In the genomic region with DNA sequence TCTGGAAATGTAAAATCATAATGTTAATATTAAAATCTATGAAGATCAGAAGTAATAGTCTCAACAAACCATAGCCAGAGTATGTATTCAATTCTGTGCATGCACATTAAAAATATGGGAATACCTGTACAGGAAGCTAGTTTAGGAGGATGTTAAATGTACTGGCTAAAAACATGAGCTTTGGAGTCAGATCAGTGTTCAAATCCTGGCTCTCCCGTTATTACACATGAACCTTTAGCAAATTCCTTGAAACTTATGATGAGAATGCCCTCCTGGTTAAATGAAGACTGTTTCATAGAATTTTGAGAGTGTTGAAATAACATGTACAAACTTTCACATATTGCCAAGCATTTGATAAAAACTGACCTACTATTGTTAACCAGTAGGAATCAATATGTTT, we compare ENCODE assay signal across 12 cellular contexts. TPM values are rescaled to one million over a fixed set of nuclear protein-coding genes. Genes with fewer than 3 reads are reported as not detected.
DNase-seq lines count a peak whose midpoint lies in the region; ATAC-seq and TF ChIP-seq lines count a peak whose summit lies in the region.
"Had no signal": no experiment of that assay in that cellular context is flagged by ENCODE, and none has a peak within 500 bp of the region (broad histone marks: within the 10 kb centered on the region; RNA-seq: fewer than 3 reads in every experiment).

No MANE protein-coding gene starts in this region.

- ATAC-seq in HG02970 (IDR thresholded peaks at IDR 0.05; ENCODE audit: low FRiP score, unreplicated experiment) = no peak
- ATAC-seq in GM18519 (IDR thresholded peaks at IDR 0.05; ENCODE audit: low FRiP score, unreplicated experiment) = no peak
- ATAC-seq: CD8-positive, alpha-beta T cell; HCT116 had no signal

- H3K4me1 Mint-ChIP-seq in Calu3 (ENCODE audit: low read depth, unreplicated experiment) (peaks cover 80% of the 10 kb centered on the region), brain (peaks cover 61% of the 10 kb centered on the region), mesothelial cell of epicardium (peaks cover 49% of the 10 kb centered on the region), chondrocyte (ENCODE audit: low read depth) (peaks cover 33% of the 10 kb centered on the region)

- H3K4me3 Mint-ChIP-seq in Calu3 (ENCODE audit: low read depth, unreplicated experiment) = no peak overlapping the region
- H3K4me3 Mint-ChIP-seq in brain = peak overlapping the region in 3 of 5 experiments; percentile 41 to 94 (median 41)
- H3K4me3 Mint-ChIP-seq in mesothelial cell of epicardium = peak overlapping the region; percentile 11
- no peak overlapping the region for H3K4me3 Mint-ChIP-seq in chondrocyte (ENCODE audit: unreplicated experiment)
- H3K4me3 Mint-ChIP-seq: CD14-positive monocyte; CD8-positive, alpha-beta T cell; IgD-negative memory B cell had no signal

- no peaks in the 10 kb centered on the region for H3K27me3 Mint-ChIP-seq in Calu3 (ENCODE audit: unreplicated experiment)
- peaks cover 7% of the 10 kb centered on the region for H3K27me3 Mint-ChIP-seq in brain
- H3K27me3 Mint-ChIP-seq in mesothelial cell of epicardium (ENCODE audit: low read depth) = no peaks in the 10 kb centered on the region
- H3K27me3 Mint-ChIP-seq in chondrocyte (ENCODE audit: low read depth) = no peaks in the 10 kb centered on the region
- H3K27me3 Mint-ChIP-seq: IgD-negative memory B cell had no signal

- intact Hi-C loops in Calu3 (cut with micrococcal nuclease; ENCODE audit: unreplicated experiment) = no loop called here

- no peak for TF ChIP-seq CTCF in Calu3 (IDR thresholded peaks at IDR 0.05; ENCODE audit: unreplicated experiment)
- no peak for TF ChIP-seq CTCF in brain (conservative IDR thresholded peaks at IDR 0.05)
- TF ChIP-seq CTCF in mesothelial cell of epicardium (IDR thresholded peaks at IDR 0.05; ENCODE audit: unreplicated experiment) = no peak
- TF ChIP-seq CTCF in chondrocyte (IDR thresholded peaks at IDR 0.05) = no peak

- no peaks in the 10 kb centered on the region for H3K9me3 Mint-ChIP-seq in Calu3 (ENCODE audit: low read depth, unreplicated experiment)
- peaks cover 0 to 5% (median 0%) of the 10 kb centered on the region in 5 experiments for H3K9me3 Mint-ChIP-seq in brain
- H3K9me3 Mint-ChIP-seq in mesothelial cell of epicardium = no peaks in the 10 kb centered on the region
- no peaks in the 10 kb centered on the region for H3K9me3 Mint-ChIP-seq in chondrocyte (ENCODE audit: low read depth)
- H3K9me3 Mint-ChIP-seq: CD14-positive monocyte; CD8-positive, alpha-beta T cell; IgD-negative memory B cell had no signal

- H3K36me3 Mint-ChIP-seq in Calu3 (ENCODE audit: insufficient read depth, unreplicated experiment) (peaks cover 40% of the 10 kb centered on the region), brain (peaks cover 5% of the 10 kb centered on the region), mesothelial cell of epicardium (no peaks in the 10 kb centered on the region), chondrocyte (ENCODE audit: low read depth) (no peaks in the 10 kb centered on the region)

- DNase-seq in Calu3 = no peak
- DNase-seq in mesothelial cell of epicardium (ENCODE audit: low spot score in 2 of 2, unreplicated experiment in 2 of 2) = no peak
- no peak for DNase-seq in chondrocyte (ENCODE audit: low spot score)
- DNase-seq: Caco-2; CD8-positive, alpha-beta T cell; GM23248 had no signal

- peak overlapping the region; percentile 39 for H3K27ac Mint-ChIP-seq in Calu3 (ENCODE audit: unreplicated experiment)
- H3K27ac Mint-ChIP-seq in brain = no peak overlapping the region
- no peak overlapping the region for H3K27ac Mint-ChIP-seq in mesothelial cell of epicardium
- no peak overlapping the region for H3K27ac Mint-ChIP-seq in chondrocyte (ENCODE audit: unreplicated experiment)
- H3K27ac Mint-ChIP-seq: CD14-positive monocyte; CD8-positive, alpha-beta T cell; IgD-negative memory B cell had no signal

- no TSS peak for BruUV-seq in Calu3 (replicated peaks; lab: Mats Ljungman, UMichigan)

- CTCF ChIA-PET in Calu3 (lab: Charles Lee) = no interaction called here

RNA-seq across cellular contexts. Expression of gene ARL4A, which starts 4.6 kb away (rescaled TPM):
- total RNA-seq in Calu3 (2022) = 30.6 and 31.9 TPM in 2 replicates
- polyA plus RNA-seq in brain (ENCODE audit: insufficient read depth, low read depth, low replicate concordance) = 9.9 TPM
- total RNA-seq in mesothelial cell of epicardium = 59.0 to 64.7 TPM (median 62.5 TPM) in 3 replicates
- total RNA-seq in chondrocyte = 12.7 to 15.3 TPM (median 14.9 TPM) in 3 replicates

Comparison
In these comparisons a context has a peak if more than half of its experiments do, and no peak if none do; other contexts are left out.
1. H3K4me3 Mint-ChIP-seq: peak in brain (3 of 5) and mesothelial cell of epicardium (single experiment); none in Calu3 (single experiment) and chondrocyte (single experiment).